9 cellular contexts compared by ENCODE assay signal in the genomic region with DNA sequence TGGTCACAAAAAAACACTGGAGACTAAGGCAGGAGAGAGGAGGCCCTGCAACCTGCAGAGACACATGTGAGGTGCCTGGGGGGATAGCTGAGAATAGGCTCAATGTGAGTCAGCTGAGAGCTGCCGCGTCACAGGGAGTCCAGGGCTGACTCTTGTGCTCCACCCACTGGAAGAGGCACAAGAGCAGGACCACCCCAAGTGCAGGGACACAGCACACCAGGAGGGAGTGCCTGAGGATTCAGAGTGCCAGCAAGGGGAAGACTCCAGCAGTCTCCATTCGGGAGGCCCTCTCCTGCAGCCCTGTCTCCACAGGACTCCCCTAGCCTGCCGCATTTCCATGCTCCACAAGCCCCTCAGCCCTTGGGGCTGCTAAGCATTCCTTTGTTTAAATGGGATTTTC.
DNase-seq lines count a peak whose midpoint lies in the region; ATAC-seq and TF ChIP-seq lines count a peak whose summit lies in the region.
"Had no signal": no experiment of that assay in that cellular context is flagged by ENCODE, and none has a peak within 500 bp of the region (broad histone marks: within the 10 kb centered on the region; RNA-seq: fewer than 3 reads in every experiment).

No MANE protein-coding gene starts in this region.

- in situ Hi-C loops in GM13976 (cut with MboI; ENCODE audit: low sequenced_read_pairs, unreplicated experiment): no loop called here

- intact Hi-C loops in left colon (cut with DNase I, micrococcal nuclease): no loop called here

- TF ChIP-seq CTCF in GM13976 (IDR thresholded peaks at IDR 0.05; ENCODE audit: borderline replicate concordance, control extremely low read depth, extremely low read depth, insufficient read depth, missing control alignments): peak; percentile 20

- no peak for ATAC-seq in left colon
- no peak for ATAC-seq in HG03175 (IDR thresholded peaks at IDR 0.05; ENCODE audit: unreplicated experiment)
- no peak for ATAC-seq in HG03045 (IDR thresholded peaks at IDR 0.05; ENCODE audit: unreplicated experiment)

- no peak overlapping the region for H3K27ac ChIP-seq in epithelial cell of prostate
- H3K27ac ChIP-seq: neutrophil had no signal

- DNase-seq in GM13976 (ENCODE audit: low spot score) (peak; percentile 43), RKO (ENCODE audit: low spot score) (peak; percentile 18), epithelial cell of prostate (ENCODE audit: low read depth, low spot score) (peak; percentile 10), DMS79 treated with DMSO at 0.1 percent for 48 hours (lab: John Stamatoyannopoulos, UW) (no peak), left colon (no peak)
- DNase-seq in stimulated activated CD4-positive, alpha-beta T cell treated with anti-CD3 and anti-CD28 coated beads, Interleukin-1b, Interleukin-23, amount 100 ng/mL, for 48 hours: peak; percentile 58

Comparison
In these comparisons a context has a peak if more than half of its experiments do, and no peak if none do; other contexts are left out.
1. DNase-seq: peak in GM13976 (single experiment), RKO (single experiment), epithelial cell of prostate (single experiment) and stimulated activated CD4-positive, alpha-beta T cell treated with anti-CD3 and anti-CD28 coated beads, Interleukin-1b, Interleukin-23, amount 100 ng/mL, for 48 hours (single experiment); none in DMS79 treated with DMSO at 0.1 percent for 48 hours (single experiment) and left colon (0 of 2).